ENCODE assay signal across 1 cellular context in the genomic region with DNA sequence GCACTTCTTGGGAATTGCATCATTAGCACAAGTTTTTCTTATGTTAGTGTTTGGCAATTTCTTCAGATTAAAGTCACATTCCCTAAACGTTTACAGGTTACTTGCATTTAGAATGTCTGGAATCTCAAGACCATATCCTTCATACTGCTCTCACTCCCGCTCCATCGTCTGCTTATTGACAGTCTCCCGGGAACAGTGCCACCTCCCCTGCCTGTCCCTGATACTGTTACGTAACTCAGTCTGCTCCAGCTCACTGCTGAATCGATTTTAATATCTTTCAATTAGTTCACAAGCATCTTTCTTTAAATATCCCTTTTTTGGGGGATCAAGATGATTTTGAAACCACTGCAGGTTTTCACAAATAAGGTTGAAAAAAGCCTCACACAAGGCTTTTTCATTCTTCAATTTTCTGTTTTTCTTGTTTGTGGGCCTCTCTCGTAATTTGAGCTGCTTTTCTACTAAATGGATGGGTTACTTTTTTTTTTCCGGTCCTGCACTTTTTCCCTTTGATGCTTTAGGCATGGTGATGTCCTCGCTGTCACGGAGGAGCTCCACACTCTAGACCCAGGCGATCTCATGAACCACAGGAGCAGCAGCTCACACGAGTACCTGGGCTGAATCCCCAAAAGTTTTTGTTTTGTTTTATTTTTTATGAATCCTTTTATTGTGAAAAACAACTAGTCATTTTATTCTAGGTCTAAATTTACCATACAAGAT.
A peak's percentile ranks its signal among the peaks of the same experiment; 100 is the strongest.
TF ChIP-seq lines count a peak whose summit lies in the region.

No MANE protein-coding gene starts in this region.

TF ChIP-seq in HepG2, 621 proteins besides CTCF, POLR2A, EP300 and RAD21:
- peak; percentile 38; the same call in 1 of the 2 replicates for TF ChIP-seq CEBPB (IDR thresholded peaks at IDR 0.05; ENCODE audit: borderline replicate concordance, low read depth, low read length)
- TF ChIP-seq FOXA3 (CRISPR knock-in tag; IDR thresholded peaks at IDR 0.05) = 0 out of 2 replicates have a peak, but pooled peaks have one; percentile 16
- TF ChIP-seq PHF20 (CRISPR knock-in tag; IDR thresholded peaks at IDR 0.05) = no peak
- TF ChIP-seq, protein P1, sequence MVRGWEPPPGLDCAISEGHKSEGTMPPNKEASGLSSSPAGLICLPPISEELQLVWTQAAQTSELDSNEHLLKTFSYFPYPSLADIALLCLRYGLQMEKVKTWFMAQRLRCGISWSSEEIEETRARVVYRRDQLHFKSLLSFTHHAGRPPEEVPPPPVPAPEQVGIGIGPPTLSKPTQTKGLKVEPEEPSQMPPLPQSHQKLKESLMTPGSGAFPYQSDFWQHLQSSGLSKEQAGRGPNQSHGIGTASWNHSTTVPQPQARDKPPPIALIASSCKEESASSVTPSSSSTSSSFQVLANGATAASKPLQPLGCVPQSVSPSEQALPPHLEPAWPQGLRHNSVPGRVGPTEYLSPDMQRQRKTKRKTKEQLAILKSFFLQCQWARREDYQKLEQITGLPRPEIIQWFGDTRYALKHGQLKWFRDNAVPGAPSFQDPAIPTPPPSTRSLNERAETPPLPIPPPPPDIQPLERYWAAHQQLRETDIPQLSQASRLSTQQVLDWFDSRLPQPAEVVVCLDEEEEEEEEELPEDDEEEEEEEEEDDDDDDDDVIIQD (CRISPR knock-in tag; IDR thresholded peaks at IDR 0.05; ENCODE audit: low read depth) = no peak
- TF ChIP-seq ONECUT2 (CRISPR knock-in tag; IDR thresholded peaks at IDR 0.05) = peak; percentile 39; the same call in 1 of the 2 replicates
